8 cellular contexts compared by ENCODE assay signal in genomic region chr14:52268191-52269061, GRCh38. TPM values are rescaled to one million over a fixed set of nuclear protein-coding genes. Genes with fewer than 3 reads are reported as not detected.
DNase-seq lines count a peak whose midpoint lies in the region; TF ChIP-seq lines count a peak whose summit lies in the region.

No MANE protein-coding gene starts in this region.

- peaks cover 19% of the 10 kb centered on the region for H3K27me3 ChIP-seq in transverse colon

- TF ChIP-seq POLR2A in transverse colon (IDR thresholded peaks at IDR 0.05) = no peak

- no peak for TF ChIP-seq EP300 in transverse colon (IDR thresholded peaks at IDR 0.05; ENCODE audit: low read depth)

- peak; percentile 21 for DNase-seq in activated T-cell treated with anti-CD3 and anti-CD28 coated beads for 48 hours (ENCODE audit: low read depth)
- DNase-seq in activated T-cell treated with anti-CD3 and anti-CD28 coated beads for 4 hours = no peak
- DNase-seq in central memory CD4-positive, alpha-beta T cell = peak; percentile 15
- DNase-seq in transverse colon = no peak
- no peak for DNase-seq in NCI-H2107 treated with DMSO at 0.1 percent for 48 hours (lab: John Stamatoyannopoulos, UW; ENCODE audit: unreplicated experiment)
- no peak for DNase-seq in NOMO-1 treated with DMSO at 0.1 percent for 48 hours (lab: John Stamatoyannopoulos, UW; ENCODE audit: unreplicated experiment)
- no peak for DNase-seq in G401 (ENCODE audit: low spot score)

- H3K4me3 ChIP-seq in mesodermal cell (ENCODE audit: extremely low read depth, insufficient read depth, low read length, poor library complexity, severe bottlenecking) (peak overlapping the region; percentile 31), transverse colon (peak overlapping the region; percentile 8 to 84 (median 52))

- H3K27ac ChIP-seq in mesodermal cell (ENCODE audit: low read depth, low read length, severe bottlenecking) = no peak overlapping the region
- peak overlapping the region; percentile 57 to 81 (median 71) for H3K27ac ChIP-seq in transverse colon

- WGBS in mesodermal cell (ENCODE audit: insufficient coverage in 2 of 2), 2 experiments = 2 to 4% methylated on average over 37 to 43 of the region's 59 CpGs
- 7% methylated on average over 43 of the region's 59 CpGs; no CpG with 5 or more reads in 1 of the 2 donors for WGBS in transverse colon (ENCODE audit: low coverage in 1 of 2), 2 donors

- in situ Hi-C loops in transverse colon (cut with MboI; ENCODE audit: low pct_ligation_motif_present in 1 of 4, low pct_unique_long_range_greater_than_20kb in 1 of 4, low sequenced_read_pairs in 3 of 4) = loop anchor here in 2 of 4 donors (25.0 kb wide), 2 partner anchors 256 to 281 kb away; partner anchors contain the start of gene RTRAF (in 1 of the 2)
- in situ Hi-C loops in G401 (cut with HindIII; ENCODE audit: low sequenced_read_pairs) = no loop called here

- H3K36me3 ChIP-seq in mesodermal cell (ENCODE audit: control insufficient read depth, insufficient read depth, low read length) = no peaks in the 10 kb centered on the region
- H3K36me3 ChIP-seq in transverse colon = no peaks in the 10 kb centered on the region

- TF ChIP-seq CTCF in transverse colon (IDR thresholded peaks at IDR 0.05) = no peak

- intact Hi-C loops in transverse colon (cut with DNase I; ENCODE audit: low total_unique reads) = no loop called here

- H3K4me1 ChIP-seq in mesodermal cell (ENCODE audit: control insufficient read depth, insufficient read depth, low read length, poor library complexity, severe bottlenecking) (peaks cover 2% of the 10 kb centered on the region), transverse colon (peaks cover 0 to 48% (median 18%) of the 10 kb centered on the region in 4 donors)

- H3K9me3 ChIP-seq in mesodermal cell (ENCODE audit: control insufficient read depth, low read length) (no peaks in the 10 kb centered on the region), transverse colon (no peaks in the 10 kb centered on the region)

RNA-seq across cellular contexts. Expression of gene PTGDR, which starts 0.9 kb away (rescaled TPM):
- polyA plus RNA-seq in mesodermal cell (2013, experiment 1 of 2) = 0.07 TPM
- 0.10 TPM for polyA plus RNA-seq in mesodermal cell (2013, experiment 2 of 2)
- 10 to 100 TPM; 12.3 to 30.1 (median 28.3) TPM for total RNA-seq in transverse colon
- total RNA-seq in G401 (2014; rRNA removed; shearing (Covaris generic)) = not detected in 2 replicates

RNA-seq across cellular contexts. Expression of gene PTGER2, which starts 45.7 kb away (rescaled TPM):
- polyA plus RNA-seq in mesodermal cell (2013, experiment 1 of 2) = not detected
- 0.61 TPM for polyA plus RNA-seq in mesodermal cell (2013, experiment 2 of 2)
- total RNA-seq in transverse colon = 1 to 10 TPM; 1.1 to 9.4 (median 4.9) TPM
- total RNA-seq in G401 (2014; rRNA removed; shearing (Covaris generic)) = 0.10 and 0.43 TPM in 2 replicates

Comparison
In these comparisons a context has a peak if more than half of its experiments do, and no peak if none do; other contexts are left out.
1. DNase-seq: peak in activated T-cell treated with anti-CD3 and anti-CD28 coated beads for 48 hours (single experiment) and central memory CD4-positive, alpha-beta T cell (single experiment); none in activated T-cell treated with anti-CD3 and anti-CD28 coated beads for 4 hours (single experiment), transverse colon (single experiment), NCI-H2107 treated with DMSO at 0.1 percent for 48 hours (single experiment), NOMO-1 treated with DMSO at 0.1 percent for 48 hours (single experiment) and G401 (single experiment).
2. RNA of gene PTGDR, which starts 0.9 kb away (total RNA-seq): 12.3 to 30.1 TPM in transverse colon; not detected in G401; every median in the first group is over 10 times any median in the second.